In the genomic region with DNA sequence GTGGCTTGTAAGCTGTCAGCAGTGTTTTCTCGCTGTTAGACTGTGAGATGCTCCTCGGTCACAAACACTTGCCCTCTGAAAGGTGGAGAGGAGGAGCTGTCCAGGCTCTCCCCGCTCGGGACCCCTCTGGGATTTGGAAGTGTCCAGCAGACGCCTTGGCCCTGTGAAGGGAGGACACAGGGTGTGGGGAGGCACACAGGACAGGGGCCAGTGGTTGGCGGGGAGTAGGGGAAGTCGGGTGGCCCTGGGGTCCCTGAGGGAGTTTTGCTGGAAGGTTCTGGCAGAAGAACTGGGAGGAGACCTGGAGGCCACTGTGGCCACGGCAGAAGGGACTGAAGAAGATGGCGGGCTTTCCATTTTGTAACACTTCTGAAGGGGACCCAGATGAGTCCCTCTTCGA, we compare ENCODE assay signal across 1 cellular context.
TF ChIP-seq lines count a peak whose summit lies in the region.

No MANE protein-coding gene starts in this region.

TF ChIP-seq in WTC11, 78 proteins besides CTCF, POLR2A, EP300 and RAD21 (continued from another document):
- TF ChIP-seq, protein P1, sequence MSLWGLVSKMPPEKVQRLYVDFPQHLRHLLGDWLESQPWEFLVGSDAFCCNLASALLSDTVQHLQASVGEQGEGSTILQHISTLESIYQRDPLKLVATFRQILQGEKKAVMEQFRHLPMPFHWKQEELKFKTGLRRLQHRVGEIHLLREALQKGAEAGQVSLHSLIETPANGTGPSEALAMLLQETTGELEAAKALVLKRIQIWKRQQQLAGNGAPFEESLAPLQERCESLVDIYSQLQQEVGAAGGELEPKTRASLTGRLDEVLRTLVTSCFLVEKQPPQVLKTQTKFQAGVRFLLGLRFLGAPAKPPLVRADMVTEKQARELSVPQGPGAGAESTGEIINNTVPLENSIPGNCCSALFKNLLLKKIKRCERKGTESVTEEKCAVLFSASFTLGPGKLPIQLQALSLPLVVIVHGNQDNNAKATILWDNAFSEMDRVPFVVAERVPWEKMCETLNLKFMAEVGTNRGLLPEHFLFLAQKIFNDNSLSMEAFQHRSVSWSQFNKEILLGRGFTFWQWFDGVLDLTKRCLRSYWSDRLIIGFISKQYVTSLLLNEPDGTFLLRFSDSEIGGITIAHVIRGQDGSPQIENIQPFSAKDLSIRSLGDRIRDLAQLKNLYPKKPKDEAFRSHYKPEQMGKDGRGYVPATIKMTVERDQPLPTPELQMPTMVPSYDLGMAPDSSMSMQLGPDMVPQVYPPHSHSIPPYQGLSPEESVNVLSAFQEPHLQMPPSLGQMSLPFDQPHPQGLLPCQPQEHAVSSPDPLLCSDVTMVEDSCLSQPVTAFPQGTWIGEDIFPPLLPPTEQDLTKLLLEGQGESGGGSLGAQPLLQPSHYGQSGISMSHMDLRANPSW (CRISPR knock-in tag; conservative IDR thresholded peaks at IDR 0.05; ENCODE audit: low read depth), result no peak
- TF ChIP-seq ZNF423 (CRISPR knock-in tag; IDR thresholded peaks at IDR 0.05) (no peak), ZNF138 (CRISPR knock-in tag; conservative IDR thresholded peaks at IDR 0.05) (no peak)
